Comparison of ENCODE assay signal across 1 cellular context in genomic region chr2:26801342-26801741, GRCh38.
A peak's percentile ranks its signal among the peaks of the same experiment; 100 is the strongest.
TF ChIP-seq lines count a peak whose summit lies in the region.

No MANE protein-coding gene starts in this region.

TF ChIP-seq in HEK293, 187 proteins besides CTCF, POLR2A, EP300 and RAD21 (continued from another document):
- TF ChIP-seq ZBTB44 (tag by site-specific recombination; IDR thresholded peaks at IDR 0.05), result 0 out of 2 replicates have a peak, but pooled peaks have one; percentile 23
